11 cellular contexts compared by ENCODE assay signal in genomic region chr19:46913198-46913851, GRCh38. TPM values are rescaled to one million over a fixed set of nuclear protein-coding genes. Genes with fewer than 3 reads are reported as not detected.
DNase-seq lines count a peak whose midpoint lies in the region; ATAC-seq and TF ChIP-seq lines count a peak whose summit lies in the region.
"Had no signal": no experiment of that assay in that cellular context is flagged by ENCODE, and none has a peak within 500 bp of the region (broad histone marks: within the 10 kb centered on the region; RNA-seq: fewer than 3 reads in every experiment).

No MANE protein-coding gene starts in this region.

- H3K36me3 ChIP-seq in BLaER1 treated with 17β-estradiol and CSF1 and Interleukin-3, amounts not matched to agents 10 nM and 100 nM = peaks cover 5 to 42% (median 20%) of the 10 kb centered on the region in 11 experiments; a peak in 21 of 22 replicates
- peaks cover under 1% of the 10 kb centered on the region; the same call in 1 of the 2 replicates for H3K36me3 ChIP-seq in OCI-LY1 (ENCODE audit: insufficient read depth, low read length)

- DNase-seq in epithelial cell of prostate (ENCODE audit: low read depth, low spot score) = no peak
- DNase-seq in neural crest cell (ENCODE audit: low read depth, low spot score) = no peak
- no peak for DNase-seq in nucleus accumbens (lab: John Stamatoyannopoulos, UW)
- no peak for DNase-seq in activated CD4-positive, alpha-beta T cell treated with anti-CD3 and anti-CD28 coated beads, Interleukin-2, amount 50 U/mL, for 4 hours
- no peak for DNase-seq in AG08396 (ENCODE audit: low spot score)
- DNase-seq: activated effector memory CD4-positive, alpha-beta T cell treated with Interleukin-2 at 50 U/mL for 16 hours; COR-L47 had no signal

- H3K9me3 Mint-ChIP-seq in neural crest cell = no peaks in the 10 kb centered on the region

- ATAC-seq in HG02571 (IDR thresholded peaks at IDR 0.05; ENCODE audit: unreplicated experiment) = no peak
- ATAC-seq: esophagus mucosa had no signal

- H3K9me2 ChIP-seq in OCI-LY1 (ENCODE audit: low read depth, low read length) = no peaks in the 10 kb centered on the region

- no peak overlapping the region for H2AFZ ChIP-seq in OCI-LY1 (ENCODE audit: low read length)

- H3K36me3 Mint-ChIP-seq in neural crest cell (ENCODE audit: low read depth) = peaks cover 4% of the 10 kb centered on the region

- H3K4me3 Mint-ChIP-seq in neural crest cell = no peak overlapping the region

- H3K27ac ChIP-seq in BLaER1 treated with 17β-estradiol and CSF1 and Interleukin-3, amounts not matched to agents 10 nM and 100 nM = peak overlapping the region in 9 of 11 experiments; percentile 20 to 66 (median 35); a peak in 17 of 22 replicates
- H3K27ac ChIP-seq in OCI-LY1 (ENCODE audit: low read depth, low read length, poor library complexity, severe bottlenecking) (peak overlapping the region; percentile 67), epithelial cell of prostate (peak overlapping the region; percentile 8)

- H3K27me3 Mint-ChIP-seq in neural crest cell (ENCODE audit: low read depth) = no peaks in the 10 kb centered on the region

- H3K4me1 ChIP-seq in BLaER1 treated with 17β-estradiol and CSF1 and Interleukin-3, amounts not matched to agents 10 nM and 100 nM = peaks cover 47 to 78% (median 61%) of the 10 kb centered on the region in 10 experiments
- H3K4me1 ChIP-seq in OCI-LY1 (ENCODE audit: insufficient read depth, low read length, severe bottlenecking) = peaks cover 77% of the 10 kb centered on the region

- H3K27me3 ChIP-seq in BLaER1 treated with 17β-estradiol and CSF1 and Interleukin-3, amounts not matched to agents 10 nM and 100 nM = no peaks in the 10 kb centered on the region
- H3K27me3 ChIP-seq in OCI-LY1 (ENCODE audit: insufficient read depth, low read length) = no peaks in the 10 kb centered on the region

- peaks cover 47% of the 10 kb centered on the region for H3K4me1 Mint-ChIP-seq in neural crest cell

- H3K4me2 ChIP-seq in BLaER1 treated with 17β-estradiol and CSF1 and Interleukin-3, amounts not matched to agents 10 nM and 100 nM = peak overlapping the region; percentile 3 to 80 (median 53); a peak in 19 of 22 replicates
- peak overlapping the region; percentile 73 for H3K4me2 ChIP-seq in OCI-LY1 (ENCODE audit: low read length)

- H4K20me1 ChIP-seq in BLaER1 treated with 17β-estradiol and CSF1 and Interleukin-3, amounts not matched to agents 10 nM and 100 nM = peaks cover 81 to 100% (median 97%) of the 10 kb centered on the region in 11 experiments
- H4K20me1 ChIP-seq in OCI-LY1 (ENCODE audit: insufficient read depth, low read length) = no peaks in the 10 kb centered on the region

- H3K27ac Mint-ChIP-seq in neural crest cell (ENCODE audit: unreplicated experiment) = peak overlapping the region; percentile 24

- no peaks in the 10 kb centered on the region for H3F3A ChIP-seq in OCI-LY1 (ENCODE audit: insufficient read depth, low read length)

- H3K9ac ChIP-seq in BLaER1 treated with 17β-estradiol and CSF1 and Interleukin-3, amounts not matched to agents 10 nM and 100 nM = peak overlapping the region in 3 of 11 experiments; percentile 3 to 25 (median 23); a peak in 5 of 22 replicates
- H3K9ac ChIP-seq in OCI-LY1 (ENCODE audit: low read length) = peak overlapping the region; percentile 44

- H3K4me3 ChIP-seq in BLaER1 treated with 17β-estradiol and CSF1 and Interleukin-3, amounts not matched to agents 10 nM and 100 nM = no peak overlapping the region; a peak in 1 of 20 replicates
- peak overlapping the region; percentile 44 for H3K4me3 ChIP-seq in OCI-LY1 (ENCODE audit: low read depth, low read length, poor library complexity, severe bottlenecking)

- peaks cover 93% of the 10 kb centered on the region for H3K79me2 ChIP-seq in OCI-LY1 (ENCODE audit: insufficient read depth, low read length)

- H3K9me3 ChIP-seq in BLaER1 treated with 17β-estradiol and CSF1 and Interleukin-3, amounts not matched to agents 10 nM and 100 nM (replicated peaks in 1 of 11) = peaks cover 0 to 16% (median 10%) of the 10 kb centered on the region in 11 experiments; a peak in 12 of 22 replicates
- no peaks in the 10 kb centered on the region for H3K9me3 ChIP-seq in OCI-LY1 (ENCODE audit: low read length)

- TF ChIP-seq CTCF in OCI-LY1 (IDR thresholded peaks at IDR 0.05; ENCODE audit: low read length) (no peak), neural crest cell (conservative IDR thresholded peaks at IDR 0.05) (no peak)

RNA-seq across cellular contexts. Expression of gene ARHGAP35, which starts 52.5 kb away (rescaled TPM):
- total RNA-seq in neural crest cell = 81.0 and 82.5 TPM in 2 replicates

Comparison
In these comparisons a context has a peak if more than half of its experiments do, and no peak if none do; other contexts are left out.
1. H3K27ac ChIP-seq: peak in every context shown above with its lines; median percentile 67 in OCI-LY1; 35 in BLaER1 treated with 17β-estradiol and CSF1 and Interleukin-3, amounts not matched to agents 10 nM and 100 nM; 8 in epithelial cell of prostate.